In genomic region chr9:110254500-110254899, GRCh38 we compare ENCODE assay signal across 8 cellular contexts. TPM values are rescaled to one million over a fixed set of nuclear protein-coding genes. Genes with fewer than 3 reads are reported as not detected.
DNase-seq lines count a peak whose midpoint lies in the region; ATAC-seq and TF ChIP-seq lines count a peak whose summit lies in the region.

No MANE protein-coding gene starts in this region.

- TF ChIP-seq CTCF in GM23338 (conservative IDR thresholded peaks at IDR 0.05; ENCODE audit: low read depth in 2 of 2): no peak
- no peak for TF ChIP-seq CTCF in VCaP (conservative IDR thresholded peaks at IDR 0.05)
- no peak for TF ChIP-seq CTCF in foreskin keratinocyte (conservative IDR thresholded peaks at IDR 0.05)

- peaks cover 9% of the 10 kb centered on the region; the same call in 1 of the 2 replicates for H3F3A ChIP-seq in GM23338 (replicated peaks; ENCODE audit: low read depth)

- H3K79me2 ChIP-seq in GM23338 (replicated peaks; ENCODE audit: insufficient read depth): peaks cover 74% of the 10 kb centered on the region

- peaks cover 2% of the 10 kb centered on the region; the same call in 1 of the 3 replicates for H3K9me3 Mint-ChIP-seq in GM23338

- no peaks in the 10 kb centered on the region for H3K27me3 ChIP-seq in GM23338 (ENCODE audit: insufficient read depth)
- H3K27me3 ChIP-seq in foreskin keratinocyte: no peaks in the 10 kb centered on the region
- no peaks in the 10 kb centered on the region for H3K27me3 ChIP-seq in skeletal muscle tissue (ENCODE audit: control insufficient read depth in 3 of 3, insufficient read depth in 3 of 3, low read length in 3 of 3)

- no peak overlapping the region for H2AFZ ChIP-seq in GM23338

- DNase-seq in GM23338 (ENCODE audit: low spot score) (no peak), foreskin keratinocyte (no peak), NCI-H1092 (lab: John Stamatoyannopoulos, UW) (no peak), GM03348 (ENCODE audit: low spot score) (no peak)
- no peak for DNase-seq in stimulated activated CD4-positive, alpha-beta T cell treated with anti-CD3 and anti-CD28 coated beads, Interleukin-4, amount 100 ng/mL, for 24 hours

- peak overlapping the region; percentile 85 for H3K4me2 ChIP-seq in GM23338

- H3K4me3 ChIP-seq in GM23338: peak overlapping the region; percentile 91
- H3K4me3 ChIP-seq in skeletal muscle tissue (ENCODE audit: low read length in 3 of 3): peak overlapping the region in 1 of 3 donors; percentile 87

- H3K36me3 Mint-ChIP-seq in GM23338 (ENCODE audit: low read depth): peaks cover 15% of the 10 kb centered on the region

- H3K9ac ChIP-seq in skeletal muscle tissue (ENCODE audit: low read depth in 1 of 3, low read length in 3 of 3): peak overlapping the region in 2 of 3 donors; percentile 86 to 88

- H3K27ac Mint-ChIP-seq in GM23338: no peak overlapping the region

- ATAC-seq in GM23338 (no peak), foreskin keratinocyte (no peak), HG02588 (IDR thresholded peaks at IDR 0.05; ENCODE audit: unreplicated experiment) (no peak)

- no peaks in the 10 kb centered on the region for H3K9me3 ChIP-seq in skeletal muscle tissue (ENCODE audit: control insufficient read depth in 3 of 3, low read length in 3 of 3)

- H3K4me3 Mint-ChIP-seq in GM23338: peak overlapping the region; percentile 98

- peaks cover 26% of the 10 kb centered on the region for H4K20me1 ChIP-seq in GM23338 (replicated peaks; ENCODE audit: insufficient read depth)

- H3K9me2 ChIP-seq in GM23338 (ENCODE audit: insufficient read depth): no peaks in the 10 kb centered on the region

- peaks cover 44% of the 10 kb centered on the region for H3K4me1 Mint-ChIP-seq in GM23338

- H3K27ac ChIP-seq in GM23338 (ENCODE audit: low read depth): no peak overlapping the region
- H3K27ac ChIP-seq in VCaP: peak overlapping the region; percentile 93
- H3K27ac ChIP-seq in foreskin keratinocyte: peak overlapping the region; percentile 90
- peak overlapping the region; percentile 89 for H3K27ac ChIP-seq in skeletal muscle tissue (ENCODE audit: low read depth, low read length)

- H3K36me3 ChIP-seq in GM23338 (ENCODE audit: insufficient read depth) (peaks cover 6% of the 10 kb centered on the region), skeletal muscle tissue (ENCODE audit: control insufficient read depth in 3 of 3, insufficient read depth in 3 of 3, low read length in 3 of 3) (peaks cover under 1 to 12% (median 9%) of the 10 kb centered on the region in 3 donors)

- H3K27me3 Mint-ChIP-seq in GM23338 (ENCODE audit: insufficient read depth, low read depth, poor library complexity): peaks cover 19% of the 10 kb centered on the region

- H3K4me1 ChIP-seq in GM23338 (ENCODE audit: insufficient read depth) (peaks cover 27% of the 10 kb centered on the region), foreskin keratinocyte (peaks cover 41% of the 10 kb centered on the region), skeletal muscle tissue (ENCODE audit: control insufficient read depth in 3 of 3, insufficient read depth in 3 of 3, low read length in 3 of 3) (peaks cover 6 to 20% (median 15%) of the 10 kb centered on the region in 3 donors)

TF ChIP-seq in GM23338, 12 proteins besides CTCF, POLR2A, EP300 and RAD21 (continues in another document):
- no peak for TF ChIP-seq ETS1 (IDR thresholded peaks at IDR 0.05)
- no peak for TF ChIP-seq ZNF462 (CRISPR knock-in tag; IDR thresholded peaks at IDR 0.05)
- no peak for TF ChIP-seq ZNF331 (CRISPR knock-in tag; IDR thresholded peaks at IDR 0.05; ENCODE audit: low read depth)
- no peak for TF ChIP-seq EZH2phosphoT487 (IDR thresholded peaks at IDR 0.05; ENCODE audit: unreplicated experiment)
- TF ChIP-seq NANOG (IDR thresholded peaks at IDR 0.05; ENCODE audit: borderline replicate concordance): no peak

RNA-seq across cellular contexts. Expression of gene TXN, which starts 1.8 kb away (rescaled TPM):
- total RNA-seq in GM23338 (2014; rRNA removed; shearing (Covaris generic)): 173 and 177 TPM in 2 replicates
- polyA plus RNA-seq in GM23338 (2016; fragmentation: Nextera tagmentation; extraction: Ambion mirVana): 1,031 and 1,034 TPM in 2 replicates
- total RNA-seq in foreskin keratinocyte: 448 and 462 TPM in 2 replicates
- 704 and 712 TPM in 2 replicates for polyA plus RNA-seq in foreskin keratinocyte
- total RNA-seq in skeletal muscle tissue: 66.8 TPM

RNA-seq across cellular contexts. Expression of gene C9orf152, which starts 46.5 kb away (rescaled TPM):
- not detected in 2 replicates for total RNA-seq in GM23338 (2014; rRNA removed; shearing (Covaris generic))
- polyA plus RNA-seq in GM23338 (2016; fragmentation: Nextera tagmentation; extraction: Ambion mirVana) (not detected in 2 replicates), foreskin keratinocyte (not detected in 2 replicates)
- total RNA-seq in foreskin keratinocyte (not detected in 2 replicates), skeletal muscle tissue (not detected)
